Comparison of ENCODE assay signal across 9 cellular contexts in genomic region chr9:38018964-38019602, GRCh38. TPM values are rescaled to one million over a fixed set of nuclear protein-coding genes. Genes with fewer than 3 reads are reported as not detected.
A peak's percentile ranks its signal among the peaks of the same experiment; 100 is the strongest.
DNase-seq lines count a peak whose midpoint lies in the region; ATAC-seq and TF ChIP-seq lines count a peak whose summit lies in the region.
"Had no signal": no experiment of that assay in that cellular context is flagged by ENCODE, and none has a peak within 500 bp of the region (broad histone marks: within the 10 kb centered on the region; RNA-seq: fewer than 3 reads in every experiment).

No MANE protein-coding gene starts in this region.

- H3K4ac ChIP-seq in mesenchymal stem cell (ENCODE audit: low read depth in 1 of 2, low read length in 2 of 2), result peak overlapping the region; percentile 83 to 89

- H2BK15ac ChIP-seq in mesenchymal stem cell (ENCODE audit: low read depth, poor library complexity, severe bottlenecking), result peak overlapping the region; percentile 73

- H3K9ac ChIP-seq in mesenchymal stem cell (ENCODE audit: low read length), result peak overlapping the region; percentile 53

- DNase-seq in ACHN (peak; percentile 63), NCI-H2029 treated with DMSO at 0.1 percent for 48 hours (lab: John Stamatoyannopoulos, UW) (peak; percentile 81), chondrocyte (ENCODE audit: low spot score) (no peak), mesenchymal stem cell (peak; percentile 87), NCI-H128 (lab: John Stamatoyannopoulos, UW; ENCODE audit: unreplicated experiment) (no peak), COLO829 (ENCODE audit: low spot score) (no peak), NCI-H2081 treated with DMSO at 0.1 percent for 48 hours (lab: John Stamatoyannopoulos, UW) (no peak)
- DNase-seq: SIG-M5 had no signal

- peak overlapping the region; percentile 94 for H3K27ac Mint-ChIP-seq in chondrocyte (ENCODE audit: unreplicated experiment)

- H3K9me3 Mint-ChIP-seq in chondrocyte (ENCODE audit: low read depth), result no peaks in the 10 kb centered on the region

- H3K4me1 Mint-ChIP-seq in chondrocyte (ENCODE audit: low read depth), result peaks cover 82% of the 10 kb centered on the region

- no peak overlapping the region for H2AFZ ChIP-seq in mesenchymal stem cell (ENCODE audit: low read depth, low read length)

- peaks cover 5% of the 10 kb centered on the region for H3K79me1 ChIP-seq in mesenchymal stem cell (replicated peaks; ENCODE audit: low read length, poor library complexity, severe bottlenecking)

- no peaks in the 10 kb centered on the region for H3K27me3 ChIP-seq in mesenchymal stem cell (ENCODE audit: control insufficient read depth in 1 of 2, insufficient read depth in 1 of 2, low read length in 2 of 2)

- no peaks in the 10 kb centered on the region for H3K9me3 ChIP-seq in mesenchymal stem cell (ENCODE audit: control insufficient read depth, low read length)

- peak overlapping the region; percentile 49 for H2BK5ac ChIP-seq in mesenchymal stem cell (ENCODE audit: low read depth, low read length, poor library complexity, severe bottlenecking)

- peak overlapping the region; percentile 83 for H4K91ac ChIP-seq in mesenchymal stem cell (ENCODE audit: low read length)

- no peak overlapping the region for H2BK12ac ChIP-seq in mesenchymal stem cell (ENCODE audit: low read length in 2 of 2)

- ATAC-seq in HG02938 (IDR thresholded peaks at IDR 0.05; ENCODE audit: unreplicated experiment), result no peak

- H2BK120ac ChIP-seq in mesenchymal stem cell (ENCODE audit: low read depth, low read length), result peak overlapping the region; percentile 50

- H3K27ac ChIP-seq in mesenchymal stem cell (ENCODE audit: low read length, poor library complexity, severe bottlenecking), result peak overlapping the region; percentile 99

- H3K4me3 ChIP-seq in mesenchymal stem cell (ENCODE audit: insufficient read depth in 1 of 2, low read depth in 1 of 2, low read length in 2 of 2), result no peak overlapping the region

- no peak overlapping the region for H3K4me3 Mint-ChIP-seq in chondrocyte (ENCODE audit: unreplicated experiment)

- peaks cover 21 to 35% of the 10 kb centered on the region in 2 experiments for H3K36me3 ChIP-seq in mesenchymal stem cell (ENCODE audit: control insufficient read depth in 1 of 2, insufficient read depth in 2 of 2, low read depth in 1 of 2, low read length in 2 of 2)

- H3K27me3 Mint-ChIP-seq in chondrocyte (ENCODE audit: low read depth), result no peaks in the 10 kb centered on the region

- peaks cover 63% of the 10 kb centered on the region for H3K4me1 ChIP-seq in mesenchymal stem cell (ENCODE audit: control insufficient read depth, insufficient read depth, low read depth, low read length)

- no peak overlapping the region for H3K4me2 ChIP-seq in mesenchymal stem cell (ENCODE audit: low read length, poor library complexity, severe bottlenecking)

- H3K36me3 Mint-ChIP-seq in chondrocyte (ENCODE audit: low read depth), result peaks cover 6% of the 10 kb centered on the region

- no peak overlapping the region for H3K23ac ChIP-seq in mesenchymal stem cell (ENCODE audit: low read length in 2 of 2)

- H2AK5ac ChIP-seq in mesenchymal stem cell (ENCODE audit: low read length, severe bottlenecking), result peak overlapping the region; percentile 89

- peak overlapping the region; percentile 86 for H4K8ac ChIP-seq in mesenchymal stem cell (ENCODE audit: low read length)

- H3K18ac ChIP-seq in mesenchymal stem cell (ENCODE audit: low read depth in 1 of 2, low read length in 2 of 2), result peak overlapping the region; percentile 80 to 91

- no peak for TF ChIP-seq CTCF in chondrocyte (IDR thresholded peaks at IDR 0.05)

- no peak overlapping the region for H3K14ac ChIP-seq in mesenchymal stem cell (ENCODE audit: low read length in 2 of 2)

- in situ Hi-C loops in ACHN (cut with HindIII; ENCODE audit: low pct_ligation_motif_present, low pct_unique_long_range_greater_than_20kb, low sequenced_read_pairs), result no loop called here

- 6% methylated on average over 6 of the region's 6 CpGs for WGBS in mesenchymal stem cell

RNA-seq across cellular contexts. Expression of gene SHB, which starts 49.9 kb away (rescaled TPM):
- total RNA-seq in chondrocyte, result 19.6 to 25.1 TPM (median 23.8 TPM) in 3 replicates
- polyA plus RNA-seq in mesenchymal stem cell (2013, experiment 1 of 2), result 18.4 TPM
- 17.9 TPM for polyA plus RNA-seq in mesenchymal stem cell (2013, experiment 2 of 2)

Comparison
In these comparisons a context has a peak if more than half of its experiments do, and no peak if none do; other contexts are left out.
1. DNase-seq: peak in ACHN (single experiment), NCI-H2029 treated with DMSO at 0.1 percent for 48 hours (single experiment) and mesenchymal stem cell (single experiment); none in chondrocyte (single experiment), NCI-H128 (single experiment), COLO829 (single experiment) and NCI-H2081 treated with DMSO at 0.1 percent for 48 hours (single experiment).